Comparison of ENCODE assay signal across 8 cellular contexts in the genomic region with DNA sequence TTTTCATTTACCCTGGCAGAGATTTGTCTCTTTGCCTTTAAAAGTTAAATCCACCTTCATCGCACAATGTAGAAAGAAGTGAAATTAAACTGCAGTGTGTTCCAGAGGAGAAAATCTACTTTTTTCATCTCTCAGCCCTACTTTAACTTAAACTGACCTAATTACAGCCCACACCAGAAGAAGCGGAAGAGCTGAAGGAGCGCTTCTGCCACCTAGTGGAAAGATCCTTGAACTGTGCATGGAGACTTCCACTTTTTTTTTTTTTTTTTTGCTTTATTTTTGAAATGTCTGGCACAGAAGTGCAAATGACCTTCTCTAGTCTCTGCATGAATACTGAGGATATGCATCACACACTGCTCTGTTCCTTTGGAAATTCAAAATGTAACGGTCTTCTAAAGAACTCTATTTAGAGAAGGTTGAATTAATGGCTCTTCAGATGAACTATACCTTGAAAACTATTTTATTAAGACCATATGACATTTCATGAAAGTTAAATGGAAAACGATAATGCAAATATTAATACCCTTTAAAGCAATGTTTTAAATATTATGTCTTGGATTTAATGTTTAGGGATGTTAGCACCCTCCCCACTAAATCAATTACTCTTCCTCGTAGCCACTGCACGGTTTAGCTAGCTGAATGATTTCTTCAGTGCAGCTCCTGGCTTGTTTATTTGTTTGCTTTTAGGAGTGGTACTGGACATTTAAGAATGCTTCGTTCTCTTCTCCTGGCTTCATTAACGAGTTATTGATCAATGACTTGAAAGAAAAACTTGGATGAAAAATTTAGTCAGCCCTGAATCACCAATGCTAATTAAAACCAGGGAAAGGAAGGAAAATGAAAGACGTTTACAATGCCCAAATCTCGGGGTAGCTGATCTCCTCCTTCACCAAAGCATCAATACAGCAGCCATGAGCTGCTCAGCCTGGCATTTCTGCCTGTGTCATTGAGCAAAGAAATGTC.
DNase-seq lines count a peak whose midpoint lies in the region; ATAC-seq, FAIRE-seq and TF ChIP-seq lines count a peak whose summit lies in the region.

No MANE protein-coding gene starts in this region.

- in situ Hi-C loops in G401 (cut with HindIII; ENCODE audit: low sequenced_read_pairs), result no loop called here

- intact Hi-C loops in activated T-helper 2 cell treated with anti-CD3 and anti-CD28 coated beads, Interferon-gamma antibody, Interleukin-2, Interleukin-4, amounts not matched to agents 10 μg/mL and 5 μg/mL and 100 μg/mL, durations not matched to agents 14 hours and 24 hours and 36 hours (cut with micrococcal nuclease), result loop anchor here (1.0 to 5.0 kb wide), 3 partner anchors 81 to 256 kb away; no protein-coding TSS in a partner anchor
- intact Hi-C loops in ovary (cut with DNase I) (no loop called here), upper lobe of right lung (cut with DNase I) (no loop called here)

- peak overlapping the region; percentile 48 for H3K27ac Mint-ChIP-seq in activated T-helper 2 cell treated with anti-CD3 and anti-CD28 coated beads, Interferon-gamma antibody, Interleukin-2, Interleukin-4, amounts not matched to agents 10 μg/mL and 5 μg/mL and 100 μg/mL, durations not matched to agents 14 hours and 24 hours and 36 hours

- H3K27ac ChIP-seq in KOPT-K1 (ENCODE audit: low read depth, low read length, poor library complexity, severe bottlenecking), result peak overlapping the region; percentile 47
- H3K27ac ChIP-seq in ovary, result no peak overlapping the region
- peak overlapping the region; percentile 25 for H3K27ac ChIP-seq in upper lobe of right lung

- H3K4me3 Mint-ChIP-seq in activated T-helper 2 cell treated with anti-CD3 and anti-CD28 coated beads, Interferon-gamma antibody, Interleukin-2, Interleukin-4, amounts not matched to agents 10 μg/mL and 5 μg/mL and 100 μg/mL, durations not matched to agents 14 hours and 24 hours and 36 hours (ENCODE audit: low read depth), result peak overlapping the region; percentile 59

- H3K36me3 Mint-ChIP-seq in activated T-helper 2 cell treated with anti-CD3 and anti-CD28 coated beads, Interferon-gamma antibody, Interleukin-2, Interleukin-4, amounts not matched to agents 10 μg/mL and 5 μg/mL and 100 μg/mL, durations not matched to agents 14 hours and 24 hours and 36 hours (ENCODE audit: low read depth), result no peaks in the 10 kb centered on the region

- H3K4me1 Mint-ChIP-seq in activated T-helper 2 cell treated with anti-CD3 and anti-CD28 coated beads, Interferon-gamma antibody, Interleukin-2, Interleukin-4, amounts not matched to agents 10 μg/mL and 5 μg/mL and 100 μg/mL, durations not matched to agents 14 hours and 24 hours and 36 hours (ENCODE audit: low read depth), result peaks cover 18% of the 10 kb centered on the region

- TF ChIP-seq CTCF in ovary (IDR thresholded peaks at IDR 0.05), result peak; percentile 60 to 83 (median 75)
- peak; percentile 86 for TF ChIP-seq CTCF in upper lobe of right lung (IDR thresholded peaks at IDR 0.05)

- H3K4me1 ChIP-seq in ovary (ENCODE audit: insufficient read depth), result no peaks in the 10 kb centered on the region
- H3K4me1 ChIP-seq in upper lobe of right lung, result peaks cover 7% of the 10 kb centered on the region

- TF ChIP-seq EP300 in ovary (IDR thresholded peaks at IDR 0.05), result no peak

- DNase-seq in G401 (ENCODE audit: low spot score), result peak; percentile 84
- peak; percentile 71 for DNase-seq in H4 (ENCODE audit: low spot score)
- DNase-seq in RPMI8226, result peak; percentile 66
- DNase-seq in activated T-helper 2 cell treated with anti-CD3 and anti-CD28 coated beads, Interferon-gamma antibody, Interleukin-2, Interleukin-4, amounts not matched to agents 10 μg/mL and 5 μg/mL and 100 μg/mL, durations not matched to agents 14 hours and 24 hours and 36 hours (ENCODE audit: low spot score), result peak; percentile 32
- DNase-seq in frontal cortex (ENCODE audit: low spot score in 2 of 2), result peak; percentile 46 to 49
- DNase-seq in ovary, result peak; percentile 55 to 77 (median 67)
- no peak for DNase-seq in upper lobe of right lung

- H3K36me3 ChIP-seq in KOPT-K1 (ENCODE audit: insufficient read depth, low read length) (no peaks in the 10 kb centered on the region), ovary (no peaks in the 10 kb centered on the region), upper lobe of right lung (no peaks in the 10 kb centered on the region)

- peak; percentile 24 for FAIRE-seq in frontal cortex (lab: Jason Lieb, UNC)

- H3K9me3 Mint-ChIP-seq in activated T-helper 2 cell treated with anti-CD3 and anti-CD28 coated beads, Interferon-gamma antibody, Interleukin-2, Interleukin-4, amounts not matched to agents 10 μg/mL and 5 μg/mL and 100 μg/mL, durations not matched to agents 14 hours and 24 hours and 36 hours, result no peaks in the 10 kb centered on the region

- H3K9me3 ChIP-seq in KOPT-K1 (ENCODE audit: insufficient read depth, low read length, poor library complexity, severe bottlenecking) (no peaks in the 10 kb centered on the region), ovary (no peaks in the 10 kb centered on the region), upper lobe of right lung (no peaks in the 10 kb centered on the region)

- ATAC-seq in upper lobe of right lung, result peak; percentile 97

- peaks cover 10% of the 10 kb centered on the region for H3K27me3 Mint-ChIP-seq in activated T-helper 2 cell treated with anti-CD3 and anti-CD28 coated beads, Interferon-gamma antibody, Interleukin-2, Interleukin-4, amounts not matched to agents 10 μg/mL and 5 μg/mL and 100 μg/mL, durations not matched to agents 14 hours and 24 hours and 36 hours (ENCODE audit: low read depth)

- H3K4me3 ChIP-seq in ovary (no peak overlapping the region), upper lobe of right lung (peak overlapping the region; percentile 42)

- H3K27me3 ChIP-seq in ovary, result no peaks in the 10 kb centered on the region
- no peaks in the 10 kb centered on the region for H3K27me3 ChIP-seq in upper lobe of right lung

- TF ChIP-seq POLR2A in ovary (IDR thresholded peaks at IDR 0.05), result no peak

- whole genome bisulfite sequencing in ovary, 3 donors, result 33 to 38% (median 35%) methylated on average over 11 of the region's 11 CpGs

Comparison
In these comparisons a context has a peak if more than half of its experiments do, and no peak if none do; other contexts are left out.
1. H3K27ac ChIP-seq: peak in KOPT-K1 (single experiment) and upper lobe of right lung (single experiment); none in ovary (0 of 2).